ENCODE assay signal across 8 cellular contexts in the genomic region with DNA sequence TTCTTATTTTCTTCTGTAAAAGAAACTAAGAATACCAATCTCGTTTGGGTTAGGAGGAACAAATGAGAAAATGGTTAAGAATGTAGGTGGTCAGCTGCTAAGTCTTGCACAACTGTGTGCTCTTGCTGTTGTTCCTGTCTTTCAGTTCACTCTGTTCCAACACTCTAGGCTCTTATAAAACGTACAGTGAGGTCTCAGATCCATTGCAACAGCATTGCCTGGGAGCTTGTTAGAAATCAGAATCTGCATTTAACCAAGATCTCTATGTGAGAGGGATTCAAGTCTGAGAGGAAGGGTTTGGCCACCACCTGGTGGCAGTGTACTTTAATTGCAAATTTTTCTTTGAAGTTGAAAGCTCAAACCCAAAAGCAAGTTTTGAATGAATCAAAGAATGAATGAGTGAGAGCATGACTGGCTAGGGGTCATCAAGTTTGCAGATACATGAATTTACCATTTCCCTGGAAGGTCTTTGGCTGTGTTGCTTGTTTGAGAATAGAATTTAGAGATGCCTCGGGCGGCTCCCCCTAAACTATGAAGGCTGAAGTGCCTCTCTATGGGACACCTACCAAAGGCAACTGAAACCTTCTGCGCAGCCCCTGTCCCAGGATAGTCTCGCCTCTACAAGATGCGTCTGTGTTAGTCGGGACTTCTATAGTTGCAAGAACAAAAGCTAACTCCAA. TPM values are rescaled to one million over a fixed set of nuclear protein-coding genes. Genes with fewer than 3 reads are reported as not detected.
DNase-seq lines count a peak whose midpoint lies in the region; ATAC-seq, FAIRE-seq and TF ChIP-seq lines count a peak whose summit lies in the region.

No MANE protein-coding gene starts in this region.

- DNase-seq in AG09309 (ENCODE audit: low read depth) (peak; percentile 77), GM12891 (ENCODE audit: insufficient read length, low spot score) (peak; percentile 43), NCI-H69 (lab: John Stamatoyannopoulos, UW) (peak; percentile 52), foreskin keratinocyte (peak in 1 of 2 donors; percentile 72), non-pigmented ciliary epithelial cell (ENCODE audit: low read depth) (peak; percentile 47), T-helper 9 cell (no peak), OCI-M2 (lab: John Stamatoyannopoulos, UW; ENCODE audit: unreplicated experiment) (no peak)
- peak; percentile 35 for DNase-seq in activated T-cell treated with anti-CD3 and anti-CD28 coated beads, Interleukin-2, amount 50 U/mL, for 1 hour

- no peak for TF ChIP-seq POLR2A in GM12891 (IDR thresholded peaks at IDR 0.05; ENCODE audit: low read depth, low read length)

- TF ChIP-seq CTCF in AG09309 (IDR thresholded peaks at IDR 0.05; ENCODE audit: control insufficient read depth, insufficient read depth, low read depth, low read length, missing control alignments) (peak; percentile 67), foreskin keratinocyte (conservative IDR thresholded peaks at IDR 0.05) (peak; percentile 91)

- H3K4me3 ChIP-seq in AG09309 (ENCODE audit: control insufficient read depth, low read depth, low read length): no peak overlapping the region

- peaks cover 15% of the 10 kb centered on the region for H3K4me1 ChIP-seq in foreskin keratinocyte

- ATAC-seq in foreskin keratinocyte: peak; percentile 4

- peak; percentile 82 for FAIRE-seq in GM12891 (lab: Jason Lieb, UNC)

- no peaks in the 10 kb centered on the region for H3K27me3 ChIP-seq in foreskin keratinocyte

- H3K27ac ChIP-seq in foreskin keratinocyte: peak overlapping the region; percentile 0

TF ChIP-seq in GM12891, 5 proteins besides CTCF, POLR2A, EP300 and RAD21:
- TF ChIP-seq SPI1 (IDR thresholded peaks at IDR 0.05; ENCODE audit: low read depth, low read length) (no peak), PAX5 (IDR thresholded peaks at IDR 0.05; ENCODE audit: insufficient read depth, low read length, severe bottlenecking) (no peak), POU2F2 (IDR thresholded peaks at IDR 0.05; ENCODE audit: low read depth, low read length) (no peak), TAF1 (IDR thresholded peaks at IDR 0.05; ENCODE audit: low read depth, low read length) (no peak), POLR2AphosphoS5 (IDR thresholded peaks at IDR 0.05; ENCODE audit: low read depth, low read length) (no peak)

RNA-seq across cellular contexts. Expression of a gene that starts 2.5 kb away (rescaled TPM):
- 0.10 TPM for polyA plus RNA-seq in GM12891 (2012; ENCODE audit: low read depth, missing spikeins)
- 6.5 and 6.9 TPM in 2 replicates for total RNA-seq in foreskin keratinocyte
- polyA plus RNA-seq in foreskin keratinocyte: 6.2 and 7.4 TPM in 2 replicates

RNA-seq across cellular contexts. Expression of a gene that starts 39.0 kb away (rescaled TPM):
- polyA plus RNA-seq in GM12891 (2012; ENCODE audit: low read depth, missing spikeins): not detected
- total RNA-seq in foreskin keratinocyte: 0.49 TPM in 1 of 2 replicates, not detected in the other
- 0.26 and 0.44 TPM in 2 replicates for polyA plus RNA-seq in foreskin keratinocyte

RNA-seq across cellular contexts. Expression of a gene that starts 46.1 kb away (rescaled TPM):
- polyA plus RNA-seq in GM12891 (2012; ENCODE audit: low read depth, missing spikeins): 0.12 TPM
- total RNA-seq in foreskin keratinocyte: 0.25 and 0.31 TPM in 2 replicates
- polyA plus RNA-seq in foreskin keratinocyte: 0.30 and 0.43 TPM in 2 replicates

Comparison
In these comparisons a context has a peak if more than half of its experiments do, and no peak if none do; other contexts are left out.
1. DNase-seq: peak in AG09309 (single experiment), GM12891 (single experiment), NCI-H69 (single experiment), activated T-cell treated with anti-CD3 and anti-CD28 coated beads, Interleukin-2, amount 50 U/mL, for 1 hour (single experiment) and non-pigmented ciliary epithelial cell (single experiment); none in T-helper 9 cell (single experiment) and OCI-M2 (single experiment).